9 cellular contexts compared by ENCODE assay signal in genomic region chr17:7355053-7355452, GRCh38. TPM values are rescaled to one million over a fixed set of nuclear protein-coding genes. Genes with fewer than 3 reads are reported as not detected.
DNase-seq lines count a peak whose midpoint lies in the region; ATAC-seq and TF ChIP-seq lines count a peak whose summit lies in the region.
"Had no signal": no experiment of that assay in that cellular context is flagged by ENCODE, and none has a peak within 500 bp of the region (broad histone marks: within the 10 kb centered on the region; RNA-seq: fewer than 3 reads in every experiment).

TSS of gene TMEM95 (plus strand) at chr17:7355156. CDS start at chr17:7355205, 49 bp downstream.

- WGBS in testis, 2 donors: 63 to 79% methylated on average over 6 to 10 of the region's 10 CpGs

- H3K36me3 Mint-ChIP-seq in activated CD4-positive, alpha-beta T cell treated with anti-CD3 and anti-CD28 coated beads, Interleukin-2, amount 10 ng/mL, durations not matched to agents 7 days and 5 days (ENCODE audit: low read depth): peaks cover 19% of the 10 kb centered on the region
- H3K36me3 Mint-ChIP-seq in brain (no peaks in the 10 kb centered on the region), CD14-positive monocyte (no peaks in the 10 kb centered on the region)

- no peak for DNase-seq in activated CD4-positive, alpha-beta T cell treated with anti-CD3 and anti-CD28 coated beads, Interleukin-2, amount 10 ng/mL, durations not matched to agents 7 days and 5 days
- DNase-seq in activated CD4-positive, alpha-beta T cell treated with anti-CD3 and anti-CD28 coated beads, Interleukin-2, amount 50 U/mL, for 48 hours: no peak
- DNase-seq in lower lobe of right lung (no peak), testis (peak; percentile 76), NCI-H2081 treated with DMSO at 0.1 percent for 48 hours (lab: John Stamatoyannopoulos, UW) (no peak), SJCRH30 (no peak), CD14-positive monocyte (ENCODE audit: low spot score) (no peak)

- peaks cover 43% of the 10 kb centered on the region for H3K4me1 ChIP-seq in lower lobe of right lung
- peaks cover 14% of the 10 kb centered on the region for H3K4me1 ChIP-seq in testis
- H3K4me1 ChIP-seq in SJCRH30: peaks cover 6% of the 10 kb centered on the region; the same call in 1 of the 2 replicates

- TF ChIP-seq POLR2A in testis (IDR thresholded peaks at IDR 0.05): no peak

- no peaks in the 10 kb centered on the region for H3K9me3 Mint-ChIP-seq in activated CD4-positive, alpha-beta T cell treated with anti-CD3 and anti-CD28 coated beads, Interleukin-2, amount 10 ng/mL, durations not matched to agents 7 days and 5 days
- peaks cover 0 to 5% (median 0%) of the 10 kb centered on the region in 5 experiments for H3K9me3 Mint-ChIP-seq in brain
- H3K9me3 Mint-ChIP-seq in CD14-positive monocyte: peaks cover 0 to 2% (median 0%) of the 10 kb centered on the region in 7 donors

- peak within 1 kb of the TSS; percentile 19 for H3K4me3 ChIP-seq in lower lobe of right lung
- H3K4me3 ChIP-seq in testis: no peak within 1 kb of the TSS
- H3K4me3 ChIP-seq in SJCRH30: no peak within 1 kb of the TSS

- POLR2A ChIA-PET in activated CD4-positive, alpha-beta T cell treated with anti-CD3 and anti-CD28 coated beads, Interleukin-2, amount 10 ng/mL, durations not matched to agents 7 days and 5 days (lab: Charles Lee): no interaction called here

- H3K36me3 ChIP-seq in lower lobe of right lung (no peaks in the 10 kb centered on the region), testis (ENCODE audit: low read depth, missing control alignments) (no peaks in the 10 kb centered on the region), SJCRH30 (no peaks in the 10 kb centered on the region)

- H3K4me3 Mint-ChIP-seq in activated CD4-positive, alpha-beta T cell treated with anti-CD3 and anti-CD28 coated beads, Interleukin-2, amount 10 ng/mL, durations not matched to agents 7 days and 5 days: no peak within 1 kb of the TSS
- H3K4me3 Mint-ChIP-seq in brain: peak within 1 kb of the TSS; percentile 77 to 92 (median 92)
- H3K4me3 Mint-ChIP-seq in CD14-positive monocyte: no peak within 1 kb of the TSS

- TF ChIP-seq CTCF in brain (conservative IDR thresholded peaks at IDR 0.05): no peak
- TF ChIP-seq CTCF in lower lobe of right lung (IDR thresholded peaks at IDR 0.05): no peak
- no peak for TF ChIP-seq CTCF in testis (IDR thresholded peaks at IDR 0.05)
- TF ChIP-seq CTCF in CD14-positive monocyte (IDR thresholded peaks at IDR 0.05): no peak

- H3K4me1 Mint-ChIP-seq in activated CD4-positive, alpha-beta T cell treated with anti-CD3 and anti-CD28 coated beads, Interleukin-2, amount 10 ng/mL, durations not matched to agents 7 days and 5 days: peaks cover 47% of the 10 kb centered on the region
- H3K4me1 Mint-ChIP-seq in brain (peaks cover 43% of the 10 kb centered on the region), CD14-positive monocyte (peaks cover 35% of the 10 kb centered on the region)

- H3K9me3 ChIP-seq in lower lobe of right lung (no peaks in the 10 kb centered on the region), testis (no peaks in the 10 kb centered on the region), SJCRH30 (replicated peaks) (no peaks in the 10 kb centered on the region)

- ATAC-seq in lower lobe of right lung: no peak

- peak within 1 kb of the TSS; percentile 71 for H3K27ac Mint-ChIP-seq in activated CD4-positive, alpha-beta T cell treated with anti-CD3 and anti-CD28 coated beads, Interleukin-2, amount 10 ng/mL, durations not matched to agents 7 days and 5 days
- peak within 1 kb of the TSS; percentile 88 to 98 (median 93) for H3K27ac Mint-ChIP-seq in brain
- peak within 1 kb of the TSS in 2 of 7 donors; percentile 1 to 16 for H3K27ac Mint-ChIP-seq in CD14-positive monocyte

- CTCF ChIA-PET in activated CD4-positive, alpha-beta T cell treated with anti-CD3 and anti-CD28 coated beads, Interleukin-2, amount 10 ng/mL, durations not matched to agents 7 days and 5 days (lab: Charles Lee): interaction anchor here (0.7 to 5.0 kb wide), 15 partner anchors 17 to 318 kb away, joined by 3 to 45 read pairs (median 5); partner anchors contain the start of genes ACAP1, NEURL4, SPEM2 and TMEM102

- H3K27me3 Mint-ChIP-seq in activated CD4-positive, alpha-beta T cell treated with anti-CD3 and anti-CD28 coated beads, Interleukin-2, amount 10 ng/mL, durations not matched to agents 7 days and 5 days: no peaks in the 10 kb centered on the region
- H3K27me3 Mint-ChIP-seq in brain: peaks cover 9% of the 10 kb centered on the region
- H3K27me3 Mint-ChIP-seq in CD14-positive monocyte (ENCODE audit: low read depth in 3 of 3): peaks cover 3 to 6% (median 4%) of the 10 kb centered on the region in 3 donors

- intact Hi-C loops in lower lobe of right lung (cut with DNase I) (no loop called here), testis (cut with DNase I; ENCODE audit: low total_unique reads) (loop anchor here (10.0 kb wide), 1 partner anchor 210 kb away; the partner anchor contains the start of gene SENP3), CD14-positive monocyte (cut with micrococcal nuclease) (loop anchor here in 1 of 2 donors (10.0 kb wide), 2 partner anchors 130 to 210 kb away; partner anchors contain the start of genes POLR2A, SENP3 and SLC35G6)

- H3K27me3 ChIP-seq in lower lobe of right lung (ENCODE audit: low read depth) (no peaks in the 10 kb centered on the region), testis (no peaks in the 10 kb centered on the region), SJCRH30 (no peaks in the 10 kb centered on the region)

- H3K27ac ChIP-seq in lower lobe of right lung (no peak within 1 kb of the TSS), testis (peak within 1 kb of the TSS in 1 of 2 donors; percentile 16), SJCRH30 (no peak within 1 kb of the TSS)

RNA-seq across cellular contexts. Expression of gene TMEM95, which starts in this region (rescaled TPM):
- total RNA-seq in activated CD4-positive, alpha-beta T cell treated with anti-CD3 and anti-CD28 coated beads, Interleukin-2, amount 10 ng/mL, durations not matched to agents 7 days and 5 days: under 1 TPM in 1 of 2 experiments, not detected in 1; 0.23 TPM
- polyA plus RNA-seq in brain (ENCODE audit: insufficient read depth, low read depth, low replicate concordance) (not detected), testis (ENCODE audit: insufficient read depth, low read depth, low replicate concordance) (9.9 TPM), CD14-positive monocyte (not detected)
- total RNA-seq in lower lobe of right lung (not detected), testis (1 to 10 TPM; 2.8 to 6.6 TPM)
- total RNA-seq in SJCRH30 (2014; rRNA removed; shearing (Covaris generic)): not detected in 2 replicates
- total RNA-seq: Daoy had no signal

Comparison
In these comparisons a context has a peak if more than half of its experiments do, and no peak if none do; other contexts are left out.
1. RNA of gene TMEM95 (polyA plus RNA-seq): 9.9 TPM in testis (single experiment); not detected in brain (single experiment) and not detected in CD14-positive monocyte; every median in the first group is over 10 times any median in the second.
2. H3K4me3 Mint-ChIP-seq: peak in brain (5 of 5); none in activated CD4-positive, alpha-beta T cell treated with anti-CD3 and anti-CD28 coated beads, Interleukin-2, amount 10 ng/mL, durations not matched to agents 7 days and 5 days (single experiment) and CD14-positive monocyte (0 of 2).